ENCODE assay signal across 1 cellular context in genomic region chr10:117616179-117616578, GRCh38.
TF ChIP-seq lines count a peak whose summit lies in the region.

No MANE protein-coding gene starts in this region.

TF ChIP-seq in GM23338, 12 proteins besides CTCF, POLR2A, EP300 and RAD21:
- TF ChIP-seq JUNB (IDR thresholded peaks at IDR 0.05; ENCODE audit: unreplicated experiment): no peak
- no peak for TF ChIP-seq ZNF331 (CRISPR knock-in tag; IDR thresholded peaks at IDR 0.05; ENCODE audit: low read depth)
- no peak for TF ChIP-seq EZH2 (IDR thresholded peaks at IDR 0.05; ENCODE audit: low read depth, unreplicated experiment)
- no peak for TF ChIP-seq EZH2phosphoT487 (IDR thresholded peaks at IDR 0.05; ENCODE audit: unreplicated experiment)
- no peak for TF ChIP-seq ZNF114 (CRISPR knock-in tag; IDR thresholded peaks at IDR 0.05)
TF ChIP-seq in GM23338: peak in this region for 0.
